1 cellular context compared by ENCODE assay signal in the genomic region with DNA sequence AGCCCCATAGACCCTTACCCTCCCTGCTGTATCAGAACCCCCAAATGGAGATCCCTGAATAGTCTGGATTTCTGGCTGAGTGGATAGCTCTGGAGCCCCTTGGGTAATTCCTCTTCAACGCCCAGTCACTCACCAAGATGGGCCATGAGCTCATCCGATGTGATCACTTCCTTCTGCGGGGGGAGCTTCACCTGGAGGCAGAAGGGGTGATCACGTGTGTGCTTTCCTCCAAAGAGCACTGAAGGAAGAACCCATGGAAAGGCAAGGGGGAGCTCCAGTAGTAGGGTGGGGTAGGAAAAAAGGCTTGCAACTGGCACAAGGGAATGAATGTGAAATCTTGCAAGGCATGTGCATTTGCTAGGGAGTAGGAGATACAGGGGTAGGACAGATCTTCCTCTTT.
A peak's percentile ranks its signal among the peaks of the same experiment; 100 is the strongest.
TF ChIP-seq lines count a peak whose summit lies in the region.

No MANE protein-coding gene starts in this region.

TF ChIP-seq in K562, 482 proteins besides CTCF, POLR2A, EP300 and RAD21 (continued from another document and continues in another):
- TF ChIP-seq, protein P1, sequence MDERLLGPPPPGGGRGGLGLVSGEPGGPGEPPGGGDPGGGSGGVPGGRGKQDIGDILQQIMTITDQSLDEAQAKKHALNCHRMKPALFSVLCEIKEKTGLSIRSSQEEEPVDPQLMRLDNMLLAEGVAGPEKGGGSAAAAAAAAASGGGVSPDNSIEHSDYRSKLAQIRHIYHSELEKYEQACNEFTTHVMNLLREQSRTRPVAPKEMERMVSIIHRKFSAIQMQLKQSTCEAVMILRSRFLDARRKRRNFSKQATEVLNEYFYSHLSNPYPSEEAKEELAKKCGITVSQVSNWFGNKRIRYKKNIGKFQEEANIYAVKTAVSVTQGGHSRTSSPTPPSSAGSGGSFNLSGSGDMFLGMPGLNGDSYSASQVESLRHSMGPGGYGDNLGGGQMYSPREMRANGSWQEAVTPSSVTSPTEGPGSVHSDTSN (CRISPR knock-in tag; IDR thresholded peaks at IDR 0.05; ENCODE audit: low read depth), result no peak
- TF ChIP-seq, protein P1 (tag; conservative IDR thresholded peaks at IDR 0.05; ENCODE audit: low read depth), result 0 out of 2 replicates have a peak, but pooled peaks have one; percentile 5
- TF ChIP-seq CC2D1A (IDR thresholded peaks at IDR 0.05) (no peak), KAT2B (IDR thresholded peaks at IDR 0.05; ENCODE audit: low read depth, low read length) (no peak), ETV5 (CRISPR knock-in tag; IDR thresholded peaks at IDR 0.05; ENCODE audit: low read depth) (0 out of 2 replicates have a peak, but pooled peaks have one; percentile 54), ZEB2 (IDR thresholded peaks at IDR 0.05) (peak; percentile 60), HDAC2 (IDR thresholded peaks at IDR 0.05) (peak; percentile 41; the same call in 1 of the 2 replicates), CBFA2T2 (conservative IDR thresholded peaks at IDR 0.05) (peak; percentile 37; the same call in 1 of the 2 replicates), ZNF232 (CRISPR knock-in tag; IDR thresholded peaks at IDR 0.05) (no peak), MCM2 (IDR thresholded peaks at IDR 0.05; ENCODE audit: low read depth) (no peak), ZNF41 (CRISPR knock-in tag; conservative IDR thresholded peaks at IDR 0.05) (no peak), ZNF140 (CRISPR knock-in tag; IDR thresholded peaks at IDR 0.05) (no peak), MCM3 (IDR thresholded peaks at IDR 0.05) (no peak), SNRNP70 (optimal IDR thresholded peaks at IDR 0.05; ENCODE audit: low read depth, low read length) (no peak), NFE2 (IDR thresholded peaks at IDR 0.05; ENCODE audit: low read depth) (no peak), GTF2E2 (tag; IDR thresholded peaks at IDR 0.05) (no peak), SMAD3 (CRISPR knock-in tag; conservative IDR thresholded peaks at IDR 0.05) (no peak), ETV1 (tag; conservative IDR thresholded peaks at IDR 0.05; ENCODE audit: low read depth) (peak; percentile 62), NFE2L1 (tag; IDR thresholded peaks at IDR 0.05; ENCODE audit: borderline replicate concordance, low read depth) (no peak), SMAD2 (IDR thresholded peaks at IDR 0.05; ENCODE audit: low read depth, low read length) (no peak), NFRKB (IDR thresholded peaks at IDR 0.05; ENCODE audit: low read depth) (no peak), PML (IDR thresholded peaks at IDR 0.05; ENCODE audit: low read length) (no peak), DPF2 (IDR thresholded peaks at IDR 0.05) (peak; percentile 76), PHB (CRISPR knock-in tag; IDR thresholded peaks at IDR 0.05) (no peak)
- TF ChIP-seq, protein P2, sequence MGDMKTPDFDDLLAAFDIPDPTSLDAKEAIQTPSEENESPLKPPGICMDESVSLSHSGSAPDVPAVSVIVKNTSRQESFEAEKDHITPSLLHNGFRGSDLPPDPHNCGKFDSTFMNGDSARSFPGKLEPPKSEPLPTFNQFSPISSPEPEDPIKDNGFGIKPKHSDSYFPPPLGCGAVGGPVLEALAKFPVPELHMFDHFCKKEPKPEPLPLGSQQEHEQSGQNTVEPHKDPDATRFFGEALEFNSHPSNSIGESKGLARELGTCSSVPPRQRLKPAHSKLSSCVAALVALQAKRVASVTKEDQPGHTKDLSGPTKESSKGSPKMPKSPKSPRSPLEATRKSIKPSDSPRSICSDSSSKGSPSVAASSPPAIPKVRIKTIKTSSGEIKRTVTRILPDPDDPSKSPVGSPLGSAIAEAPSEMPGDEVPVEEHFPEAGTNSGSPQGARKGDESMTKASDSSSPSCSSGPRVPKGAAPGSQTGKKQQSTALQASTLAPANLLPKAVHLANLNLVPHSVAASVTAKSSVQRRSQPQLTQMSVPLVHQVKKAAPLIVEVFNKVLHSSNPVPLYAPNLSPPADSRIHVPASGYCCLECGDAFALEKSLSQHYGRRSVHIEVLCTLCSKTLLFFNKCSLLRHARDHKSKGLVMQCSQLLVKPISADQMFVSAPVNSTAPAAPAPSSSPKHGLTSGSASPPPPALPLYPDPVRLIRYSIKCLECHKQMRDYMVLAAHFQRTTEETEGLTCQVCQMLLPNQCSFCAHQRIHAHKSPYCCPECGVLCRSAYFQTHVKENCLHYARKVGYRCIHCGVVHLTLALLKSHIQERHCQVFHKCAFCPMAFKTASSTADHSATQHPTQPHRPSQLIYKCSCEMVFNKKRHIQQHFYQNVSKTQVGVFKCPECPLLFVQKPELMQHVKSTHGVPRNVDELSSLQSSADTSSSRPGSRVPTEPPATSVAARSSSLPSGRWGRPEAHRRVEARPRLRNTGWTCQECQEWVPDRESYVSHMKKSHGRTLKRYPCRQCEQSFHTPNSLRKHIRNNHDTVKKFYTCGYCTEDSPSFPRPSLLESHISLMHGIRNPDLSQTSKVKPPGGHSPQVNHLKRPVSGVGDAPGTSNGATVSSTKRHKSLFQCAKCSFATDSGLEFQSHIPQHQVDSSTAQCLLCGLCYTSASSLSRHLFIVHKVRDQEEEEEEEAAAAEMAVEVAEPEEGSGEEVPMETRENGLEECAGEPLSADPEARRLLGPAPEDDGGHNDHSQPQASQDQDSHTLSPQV (IDR thresholded peaks at IDR 0.05), result peak; percentile 44; the same call in 1 of the 2 replicates
- TF ChIP-seq, protein P3, sequence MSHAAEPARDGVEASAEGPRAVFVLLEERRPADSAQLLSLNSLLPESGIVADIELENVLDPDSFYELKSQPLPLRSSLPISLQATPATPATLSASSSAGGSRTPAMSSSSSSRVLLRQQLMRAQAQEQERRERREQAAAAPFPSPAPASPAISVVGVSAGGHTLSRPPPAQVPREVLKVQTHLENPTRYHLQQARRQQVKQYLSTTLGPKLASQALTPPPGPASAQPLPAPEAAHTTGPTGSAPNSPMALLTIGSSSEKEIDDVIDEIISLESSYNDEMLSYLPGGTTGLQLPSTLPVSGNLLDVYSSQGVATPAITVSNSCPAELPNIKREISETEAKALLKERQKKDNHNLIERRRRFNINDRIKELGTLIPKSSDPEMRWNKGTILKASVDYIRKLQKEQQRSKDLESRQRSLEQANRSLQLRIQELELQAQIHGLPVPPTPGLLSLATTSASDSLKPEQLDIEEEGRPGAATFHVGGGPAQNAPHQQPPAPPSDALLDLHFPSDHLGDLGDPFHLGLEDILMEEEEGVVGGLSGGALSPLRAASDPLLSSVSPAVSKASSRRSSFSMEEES (CRISPR knock-in tag; IDR thresholded peaks at IDR 0.05), result peak; percentile 49; the same call in 1 of the 2 replicates
- TF ChIP-seq, protein P4, sequence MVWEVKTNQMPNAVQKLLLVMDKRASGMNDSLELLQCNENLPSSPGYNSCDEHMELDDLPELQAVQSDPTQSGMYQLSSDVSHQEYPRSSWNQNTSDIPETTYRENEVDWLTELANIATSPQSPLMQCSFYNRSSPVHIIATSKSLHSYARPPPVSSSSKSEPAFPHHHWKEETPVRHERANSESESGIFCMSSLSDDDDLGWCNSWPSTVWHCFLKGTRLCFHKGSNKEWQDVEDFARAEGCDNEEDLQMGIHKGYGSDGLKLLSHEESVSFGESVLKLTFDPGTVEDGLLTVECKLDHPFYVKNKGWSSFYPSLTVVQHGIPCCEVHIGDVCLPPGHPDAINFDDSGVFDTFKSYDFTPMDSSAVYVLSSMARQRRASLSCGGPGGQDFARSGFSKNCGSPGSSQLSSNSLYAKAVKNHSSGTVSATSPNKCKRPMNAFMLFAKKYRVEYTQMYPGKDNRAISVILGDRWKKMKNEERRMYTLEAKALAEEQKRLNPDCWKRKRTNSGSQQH (CRISPR knock-in tag; IDR thresholded peaks at IDR 0.05), result no peak
- TF ChIP-seq, protein P5, sequence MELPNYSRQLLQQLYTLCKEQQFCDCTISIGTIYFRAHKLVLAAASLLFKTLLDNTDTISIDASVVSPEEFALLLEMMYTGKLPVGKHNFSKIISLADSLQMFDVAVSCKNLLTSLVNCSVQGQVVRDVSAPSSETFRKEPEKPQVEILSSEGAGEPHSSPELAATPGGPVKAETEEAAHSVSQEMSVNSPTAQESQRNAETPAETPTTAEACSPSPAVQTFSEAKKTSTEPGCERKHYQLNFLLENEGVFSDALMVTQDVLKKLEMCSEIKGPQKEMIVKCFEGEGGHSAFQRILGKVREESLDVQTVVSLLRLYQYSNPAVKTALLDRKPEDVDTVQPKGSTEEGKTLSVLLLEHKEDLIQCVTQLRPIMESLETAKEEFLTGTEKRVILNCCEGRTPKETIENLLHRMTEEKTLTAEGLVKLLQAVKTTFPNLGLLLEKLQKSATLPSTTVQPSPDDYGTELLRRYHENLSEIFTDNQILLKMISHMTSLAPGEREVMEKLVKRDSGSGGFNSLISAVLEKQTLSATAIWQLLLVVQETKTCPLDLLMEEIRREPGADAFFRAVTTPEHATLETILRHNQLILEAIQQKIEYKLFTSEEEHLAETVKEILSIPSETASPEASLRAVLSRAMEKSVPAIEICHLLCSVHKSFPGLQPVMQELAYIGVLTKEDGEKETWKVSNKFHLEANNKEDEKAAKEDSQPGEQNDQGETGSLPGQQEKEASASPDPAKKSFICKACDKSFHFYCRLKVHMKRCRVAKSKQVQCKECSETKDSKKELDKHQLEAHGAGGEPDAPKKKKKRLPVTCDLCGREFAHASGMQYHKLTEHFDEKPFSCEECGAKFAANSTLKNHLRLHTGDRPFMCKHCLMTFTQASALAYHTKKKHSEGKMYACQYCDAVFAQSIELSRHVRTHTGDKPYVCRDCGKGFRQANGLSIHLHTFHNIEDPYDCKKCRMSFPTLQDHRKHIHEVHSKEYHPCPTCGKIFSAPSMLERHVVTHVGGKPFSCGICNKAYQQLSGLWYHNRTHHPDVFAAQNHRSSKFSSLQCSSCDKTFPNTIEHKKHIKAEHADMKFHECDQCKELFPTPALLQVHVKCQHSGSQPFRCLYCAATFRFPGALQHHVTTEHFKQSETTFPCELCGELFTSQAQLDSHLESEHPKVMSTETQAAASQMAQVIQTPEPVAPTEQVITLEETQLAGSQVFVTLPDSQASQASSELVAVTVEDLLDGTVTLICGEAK (IDR thresholded peaks at IDR 0.05), result 0 out of 2 replicates have a peak, but pooled peaks have one; percentile 28
- TF ChIP-seq, protein P5 (CRISPR knock-in tag; IDR thresholded peaks at IDR 0.05), result no peak
- TF ChIP-seq, protein P6, sequence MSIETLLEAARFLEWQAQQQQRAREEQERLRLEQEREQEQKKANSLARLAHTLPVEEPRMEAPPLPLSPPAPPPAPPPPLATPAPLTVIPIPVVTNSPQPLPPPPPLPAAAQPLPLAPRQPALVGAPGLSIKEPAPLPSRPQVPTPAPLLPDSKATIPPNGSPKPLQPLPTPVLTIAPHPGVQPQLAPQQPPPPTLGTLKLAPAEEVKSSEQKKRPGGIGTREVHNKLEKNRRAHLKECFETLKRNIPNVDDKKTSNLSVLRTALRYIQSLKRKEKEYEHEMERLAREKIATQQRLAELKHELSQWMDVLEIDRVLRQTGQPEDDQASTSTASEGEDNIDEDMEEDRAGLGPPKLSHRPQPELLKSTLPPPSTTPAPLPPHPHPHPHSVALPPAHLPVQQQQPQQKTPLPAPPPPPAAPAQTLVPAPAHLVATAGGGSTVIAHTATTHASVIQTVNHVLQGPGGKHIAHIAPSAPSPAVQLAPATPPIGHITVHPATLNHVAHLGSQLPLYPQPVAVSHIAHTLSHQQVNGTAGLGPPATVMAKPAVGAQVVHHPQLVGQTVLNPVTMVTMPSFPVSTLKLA (conservative IDR thresholded peaks at IDR 0.05), result peak in 1 of 2 experiments; percentile 42; a peak in 1 of 4 replicates
- TF ChIP-seq, protein P7, sequence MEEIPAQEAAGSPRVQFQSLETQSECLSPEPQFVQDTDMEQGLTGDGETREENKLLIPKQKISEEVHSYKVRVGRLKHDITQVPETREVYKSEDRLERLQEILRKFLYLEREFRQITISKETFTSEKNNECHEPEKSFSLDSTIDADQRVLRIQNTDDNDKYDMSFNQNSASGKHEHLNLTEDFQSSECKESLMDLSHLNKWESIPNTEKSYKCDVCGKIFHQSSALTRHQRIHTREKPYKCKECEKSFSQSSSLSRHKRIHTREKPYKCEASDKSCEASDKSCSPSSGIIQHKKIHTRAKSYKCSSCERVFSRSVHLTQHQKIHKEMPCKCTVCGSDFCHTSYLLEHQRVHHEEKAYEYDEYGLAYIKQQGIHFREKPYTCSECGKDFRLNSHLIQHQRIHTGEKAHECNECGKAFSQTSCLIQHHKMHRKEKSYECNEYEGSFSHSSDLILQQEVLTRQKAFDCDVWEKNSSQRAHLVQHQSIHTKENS (CRISPR knock-in tag; IDR thresholded peaks at IDR 0.05), result no peak
- TF ChIP-seq, protein P8, sequence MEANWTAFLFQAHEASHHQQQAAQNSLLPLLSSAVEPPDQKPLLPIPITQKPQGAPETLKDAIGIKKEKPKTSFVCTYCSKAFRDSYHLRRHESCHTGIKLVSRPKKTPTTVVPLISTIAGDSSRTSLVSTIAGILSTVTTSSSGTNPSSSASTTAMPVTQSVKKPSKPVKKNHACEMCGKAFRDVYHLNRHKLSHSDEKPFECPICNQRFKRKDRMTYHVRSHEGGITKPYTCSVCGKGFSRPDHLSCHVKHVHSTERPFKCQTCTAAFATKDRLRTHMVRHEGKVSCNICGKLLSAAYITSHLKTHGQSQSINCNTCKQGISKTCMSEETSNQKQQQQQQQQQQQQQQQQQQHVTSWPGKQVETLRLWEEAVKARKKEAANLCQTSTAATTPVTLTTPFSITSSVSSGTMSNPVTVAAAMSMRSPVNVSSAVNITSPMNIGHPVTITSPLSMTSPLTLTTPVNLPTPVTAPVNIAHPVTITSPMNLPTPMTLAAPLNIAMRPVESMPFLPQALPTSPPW (CRISPR knock-in tag; IDR thresholded peaks at IDR 0.05), result peak; percentile 91
